Comparison of ENCODE assay signal across 30 cellular contexts in the genomic region with DNA sequence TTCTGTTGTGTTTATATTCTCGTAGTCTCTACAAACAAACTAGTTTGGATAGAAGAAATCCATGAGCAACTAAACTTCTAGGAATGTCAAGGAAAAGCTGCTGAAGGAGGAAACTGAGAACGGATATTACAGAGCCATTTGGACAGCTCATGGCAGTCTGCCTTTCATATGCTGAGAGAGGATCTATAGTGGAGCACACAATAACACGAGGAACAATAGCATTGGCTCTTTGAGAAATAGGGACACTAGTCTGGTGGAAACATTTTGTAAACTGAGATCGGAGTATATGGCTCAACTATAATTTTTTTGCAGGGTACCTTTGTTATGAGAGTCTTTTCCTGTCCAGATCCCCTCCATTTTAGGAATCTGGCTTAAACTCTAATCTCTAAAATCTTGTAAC.
"Had no signal": no experiment of that assay in that cellular context is flagged by ENCODE, and none has a peak within 500 bp of the region (broad histone marks: within the 10 kb centered on the region; RNA-seq: fewer than 3 reads in every experiment).

No MANE protein-coding gene starts in this region.

- H3K27ac ChIP-seq: adrenal gland, body of pancreas, esophagus muscularis mucosa, foreskin keratinocyte, gastrocnemius medialis, heart right ventricle, hepatocyte had no signal

- H3K4me1 ChIP-seq: adrenal gland, body of pancreas, esophagus muscularis mucosa, foreskin keratinocyte, heart right ventricle had no signal

- H3K36me3 ChIP-seq: adrenal gland, esophagus muscularis mucosa, gastrocnemius medialis, heart right ventricle had no signal

- H3K9me3 Mint-ChIP-seq: activated B cell treated with CpG ODN at 0.5 μM for 24 hours; activated CD8-positive, alpha-beta T cell treated with anti-CD3 and anti-CD28 coated beads for 36 hours; activated T-cell treated with anti-CD3 and anti-CD28 coated beads, Interleukin-2, amount 50 U/mL, for 4 hours; activated T-helper 17 cell treated with anti-CD3 and anti-CD28 coated beads, Interleukin-2, amount 50 U/mL, for 72 hours; effector memory CD8-positive, alpha-beta T cell had no signal

- H3K4me1 Mint-ChIP-seq: activated B cell treated with CpG ODN at 0.5 μM for 24 hours; activated T-helper 17 cell treated with anti-CD3 and anti-CD28 coated beads, Interleukin-2, amount 50 U/mL, for 72 hours had no signal

- H3K36me3 Mint-ChIP-seq: activated naive CD8-positive, alpha-beta T cell had no signal

- DNase-seq: activated B cell treated with CpG ODN at 0.5 μM for 24 hours; activated CD4-positive, alpha-beta T cell treated with anti-CD3 and anti-CD28 coated beads for 48 hours; activated CD4-positive, alpha-beta T cell treated with anti-CD3 and anti-CD28 coated beads, Interleukin-2, amount 50 U/mL, for 1 hour; activated CD4-positive, alpha-beta T cell treated with anti-CD3 and anti-CD28 coated beads, Interleukin-2, amount 50 U/mL, for 48 hours; activated CD8-positive, alpha-beta memory T cell treated with anti-CD3 and anti-CD28 coated beads for 24 hours; activated CD8-positive, alpha-beta T cell treated with anti-CD3 and anti-CD28 coated beads for 36 hours; activated effector memory CD4-positive, alpha-beta T cell treated with Interleukin-2 at 50 U/mL for 16 hours; activated gamma-delta T cell treated with Interleukin-2 at 50 U/mL for 16 hours; activated naive CD4-positive, alpha-beta T cell treated with anti-CD3 and anti-CD28 coated beads, Interleukin-2, amount 50 U/mL, for 16 hours; activated naive CD4-positive, alpha-beta T cell treated with Interleukin-2 at 50 U/mL for 16 hours; activated T-cell treated with anti-CD3 and anti-CD28 coated beads, Interleukin-2, amount 50 U/mL, for 4 hours; adrenal gland; amygdala; aorta; body of pancreas; caudate nucleus; cortex of kidney; dermis blood vessel endothelial cell; effector CD4-positive, alpha-beta T cell; effector memory CD8-positive, alpha-beta T cell; erythroblast; foreskin keratinocyte; gastrocnemius medialis; heart right ventricle; T-helper 2 cell had no signal

- H3K27me3 Mint-ChIP-seq: activated B cell treated with CpG ODN at 0.5 μM for 24 hours had no signal

- FAIRE-seq: colon had no signal

- H3K4me3 ChIP-seq: adrenal gland, body of pancreas, esophagus muscularis mucosa, gastrocnemius medialis, heart right ventricle, hepatocyte had no signal

- H3K27me3 ChIP-seq: adrenal gland, body of pancreas, esophagus muscularis mucosa, foreskin keratinocyte, gastrocnemius medialis had no signal

- H3K4me3 Mint-ChIP-seq: activated B cell treated with CpG ODN at 0.5 μM for 24 hours; activated CD8-positive, alpha-beta T cell treated with anti-CD3 and anti-CD28 coated beads for 36 hours; activated naive CD8-positive, alpha-beta T cell; activated T-cell treated with anti-CD3 and anti-CD28 coated beads, Interleukin-2, amount 50 U/mL, for 4 hours; activated T-helper 17 cell treated with anti-CD3 and anti-CD28 coated beads, Interleukin-2, amount 50 U/mL, for 72 hours; effector memory CD8-positive, alpha-beta T cell had no signal

- H3K27ac Mint-ChIP-seq: activated B cell treated with CpG ODN at 0.5 μM for 24 hours; activated CD8-positive, alpha-beta T cell treated with anti-CD3 and anti-CD28 coated beads for 36 hours; activated naive CD8-positive, alpha-beta T cell; activated T-helper 17 cell treated with anti-CD3 and anti-CD28 coated beads, Interleukin-2, amount 50 U/mL, for 72 hours; effector memory CD8-positive, alpha-beta T cell had no signal

- H3K9me3 ChIP-seq: adrenal gland, body of pancreas, esophagus muscularis mucosa, gastrocnemius medialis, heart right ventricle had no signal
